27 cellular contexts compared by ENCODE assay signal in genomic region chr6:142830807-142831206, GRCh38.
A peak's percentile ranks its signal among the peaks of the same experiment; 100 is the strongest.
DNase-seq lines count a peak whose midpoint lies in the region; ATAC-seq, FAIRE-seq and TF ChIP-seq lines count a peak whose summit lies in the region.
"Had no signal": no experiment of that assay in that cellular context is flagged by ENCODE, and none has a peak within 500 bp of the region (broad histone marks: within the 10 kb centered on the region; RNA-seq: fewer than 3 reads in every experiment).

No MANE protein-coding gene starts in this region.

- H3K79me1 ChIP-seq in IMR-90 (ENCODE audit: low read depth in 1 of 2, low read length in 2 of 2): peaks cover 10 to 42% of the 10 kb centered on the region in 2 experiments; a peak in 3 of 4 replicates

- RAD21 ChIA-PET in GM12878 (lab: Charles Lee; ENCODE audit: unreplicated experiment): interaction anchor here (0.7 to 7.9 kb wide), 6 partner anchors 9 to 196 kb away, joined by 3 to 41 read pairs (median 4); no protein-coding TSS in a partner anchor

- H4K8ac ChIP-seq in IMR-90 (ENCODE audit: low read depth in 2 of 2, low read length in 2 of 2): no peak overlapping the region

- H3K56ac ChIP-seq in IMR-90 (ENCODE audit: extremely low read depth, insufficient read depth, low read length): no peak overlapping the region

- H3K4me1 ChIP-seq in cardiac muscle cell (ENCODE audit: low read depth) (peaks cover 33% of the 10 kb centered on the region), IMR-90 (ENCODE audit: control insufficient read depth, insufficient read depth, low read length) (peaks cover 5% of the 10 kb centered on the region; the same call in 1 of the 2 replicates), GM12878 (ENCODE audit: control insufficient read depth, insufficient read depth, low read length) (no peaks in the 10 kb centered on the region), osteoblast (ENCODE audit: insufficient read depth, low read length) (peaks cover 25% of the 10 kb centered on the region), right lobe of liver (no peaks in the 10 kb centered on the region), hepatocyte (ENCODE audit: insufficient read depth) (peaks cover 12% of the 10 kb centered on the region)
- H3K4me1 ChIP-seq: adrenal gland, BLaER1, SJCRH30 had no signal

- H3K18ac ChIP-seq in IMR-90 (ENCODE audit: low read depth, low read length): no peak overlapping the region

- WGBS in IMR-90 (ENCODE audit: extremely low coverage in 2 of 2, insufficient read length in 1 of 2), 2 experiments: 96% methylated on average over 5 of the region's 6 CpGs; no CpG with 5 or more reads in 1 of the 2 experiments
- 100% methylated on average over 6 of the region's 6 CpGs for WGBS in GM12878 (ENCODE audit: insufficient coverage, insufficient replicate concordance, low lambda C conversion rate, missing lambda C conversion rate)
- 93% methylated on average over 5 of the region's 6 CpGs for WGBS in right lobe of liver (ENCODE audit: insufficient coverage, low coverage, low lambda C conversion rate, missing lambda C conversion rate)
- 96% methylated on average over 6 of the region's 6 CpGs for WGBS in hepatocyte (ENCODE audit: low lambda C conversion rate, missing lambda C conversion rate)

- no peak for FAIRE-seq in GM12878 (lab: Jason Lieb, UNC)
- FAIRE-seq: GM19239, H1, pancreas had no signal

- no peak overlapping the region; the same call in 1 of the 2 replicates for H3K14ac ChIP-seq in IMR-90 (replicated peaks; ENCODE audit: low read depth, low read length)

- dilution Hi-C loops in IMR-90 (cut with HindIII; ENCODE audit: low sequenced_read_pairs, unreplicated experiment): no loop called here

- H3K4ac ChIP-seq in IMR-90 (ENCODE audit: low read depth, low read length): peak overlapping the region; percentile 45

- no peak overlapping the region for H3K9ac ChIP-seq in IMR-90 (ENCODE audit: low read depth, low read length)
- H3K9ac ChIP-seq in GM12878 (ENCODE audit: control insufficient read depth, insufficient read depth, low read length): no peak overlapping the region
- H3K9ac ChIP-seq: BLaER1 had no signal

- H2AFZ ChIP-seq in IMR-90 (replicated peaks; ENCODE audit: low read length, poor library complexity) (no peak overlapping the region), GM12878 (ENCODE audit: control insufficient read depth, low read depth, low read length) (no peak overlapping the region), osteoblast (ENCODE audit: low read length) (no peak overlapping the region), hepatocyte (no peak overlapping the region)

- POLR2A ChIA-PET in IMR-90 (lab: Charles Lee; ENCODE audit: unreplicated experiment): interaction anchor here (0.6 kb wide), 1 partner anchor 617 kb away, joined by 3 read pairs; no protein-coding TSS in a partner anchor
- POLR2A ChIA-PET in GM12878 (lab: Charles Lee): interaction anchor here (0.6 to 2.8 kb wide), 5 partner anchors 9 to 99 kb away, joined by 4 to 9 read pairs (median 5); no protein-coding TSS in a partner anchor

- TF ChIP-seq CTCF in cardiac muscle cell (IDR thresholded peaks at IDR 0.05; ENCODE audit: low read depth, low read length) (no peak), IMR-90 (conservative IDR thresholded peaks at IDR 0.05; ENCODE audit: low read depth, low read length) (no peak), GM12878 (IDR thresholded peaks at IDR 0.05 in 2 of 3, conservative IDR thresholded peaks at IDR 0.05 in 1 of 3; ENCODE audit: control insufficient read depth in 2 of 3, extremely low read depth in 1 of 3, insufficient read depth in 1 of 3, low read depth in 3 of 3, low read length in 3 of 3) (no peak), osteoblast (IDR thresholded peaks at IDR 0.05; ENCODE audit: extremely low read depth, low read depth, low read length) (no peak), right lobe of liver (IDR thresholded peaks at IDR 0.05) (no peak), hepatocyte (IDR thresholded peaks at IDR 0.05; ENCODE audit: poor library complexity) (no peak)

- peaks cover 8% of the 10 kb centered on the region for H3K9me1 ChIP-seq in IMR-90 (ENCODE audit: insufficient read depth, low read length)

- no peak for TF ChIP-seq RAD21 in IMR-90 (IDR thresholded peaks at IDR 0.05; ENCODE audit: low read length)
- no peak for TF ChIP-seq RAD21 in GM12878 (IDR thresholded peaks at IDR 0.05; ENCODE audit: insufficient read depth, low read depth, low read length)

- SMC1A ChIA-PET in GM12878 (lab: Charles Lee; ENCODE audit: uncharacterized antibody, unreplicated experiment): interaction anchor here (0.7 to 16.8 kb wide), 11 partner anchors 8 to 154 kb away, joined by 3 to 449 read pairs (median 4); no protein-coding TSS in a partner anchor

- H3K4me2 ChIP-seq in IMR-90 (ENCODE audit: low read depth, low read length) (no peak overlapping the region), GM12878 (ENCODE audit: control insufficient read depth, insufficient read depth) (no peak overlapping the region), osteoblast (ENCODE audit: insufficient read depth, low read length) (no peak overlapping the region), hepatocyte (no peak overlapping the region)
- H3K4me2 ChIP-seq: BLaER1 had no signal

- TF ChIP-seq POLR2A in IMR-90 (IDR thresholded peaks at IDR 0.05; ENCODE audit: low read depth, low read length) (no peak), GM12878 (IDR thresholded peaks at IDR 0.05; ENCODE audit: low read depth, low read length) (no peak), right lobe of liver (IDR thresholded peaks at IDR 0.05) (no peak)

- H3K27me3 ChIP-seq in cardiac muscle cell: no peaks in the 10 kb centered on the region
- H3K27me3 ChIP-seq in IMR-90 (ENCODE audit: control insufficient read depth, insufficient read depth, low read length): no peaks in the 10 kb centered on the region
- no peaks in the 10 kb centered on the region for H3K27me3 ChIP-seq in GM12878 (replicated peaks in 1 of 2; ENCODE audit: control insufficient read depth in 2 of 2, insufficient read depth in 2 of 2, low read length in 1 of 2)
- H3K27me3 ChIP-seq in osteoblast (ENCODE audit: insufficient read depth, low read length): no peaks in the 10 kb centered on the region
- H3K27me3 ChIP-seq in right lobe of liver: no peaks in the 10 kb centered on the region
- H3K27me3 ChIP-seq in hepatocyte: no peaks in the 10 kb centered on the region
- H3K27me3 ChIP-seq: adrenal gland, BLaER1, body of pancreas, heart right ventricle, pancreas, SJCRH30, upper lobe of left lung had no signal

- peak overlapping the region; percentile 47; the same call in 1 of the 2 replicates for H4K91ac ChIP-seq in IMR-90 (ENCODE audit: insufficient read depth, low read depth, low read length)

- H2BK120ac ChIP-seq in IMR-90 (ENCODE audit: low read depth, low read length): no peak overlapping the region

- no peak overlapping the region for H2AK9ac ChIP-seq in IMR-90 (replicated peaks; ENCODE audit: low read depth, low read length, poor library complexity)

- in situ Hi-C loops in IMR-90 (cut with MboI; ENCODE audit: low sequenced_read_pairs) (loop anchor here (5.0 kb wide), 1 partner anchor 51 kb away; no protein-coding TSS in a partner anchor), GM12878 (cut with MboI) (no loop called here)

- H3K27ac ChIP-seq in cardiac muscle cell (peak overlapping the region; percentile 59), IMR-90 (ENCODE audit: insufficient read depth, low read length) (no peak overlapping the region), GM12878 (ENCODE audit: control insufficient read depth, insufficient read depth) (no peak overlapping the region), osteoblast (ENCODE audit: low read depth, low read length) (peak overlapping the region; percentile 33), right lobe of liver (no peak overlapping the region), hepatocyte (no peak overlapping the region)
- H3K27ac ChIP-seq: adrenal gland, BLaER1, body of pancreas, heart right ventricle, lower lobe of right lung, pancreas, SJCRH30, upper lobe of left lung had no signal

- no peaks in the 10 kb centered on the region for H3K9me3 ChIP-seq in cardiac muscle cell (ENCODE audit: low read depth)
- no peaks in the 10 kb centered on the region for H3K9me3 ChIP-seq in IMR-90 (ENCODE audit: control insufficient read depth, insufficient read depth, low read length)
- H3K9me3 ChIP-seq in GM12878 (replicated peaks; ENCODE audit: control insufficient read depth, insufficient read depth, low read length): no peaks in the 10 kb centered on the region
- H3K9me3 ChIP-seq in osteoblast (ENCODE audit: low read depth, low read length): no peaks in the 10 kb centered on the region
- no peaks in the 10 kb centered on the region for H3K9me3 ChIP-seq in right lobe of liver
- H3K9me3 ChIP-seq in hepatocyte (ENCODE audit: low read depth): no peaks in the 10 kb centered on the region
- H3K9me3 ChIP-seq: adrenal gland, BLaER1, body of pancreas, heart right ventricle, lower lobe of right lung, pancreas, SJCRH30, upper lobe of left lung had no signal

- no peak overlapping the region for H4K5ac ChIP-seq in IMR-90 (ENCODE audit: low read depth, low read length)

- peak in 1 of 2 donors; percentile 52 for DNase-seq in cardiac muscle cell (ENCODE audit: low read depth in 1 of 2, low spot score in 1 of 2)
- no peak for DNase-seq in Right ventricle myocardium superior
- DNase-seq in IMR-90: no peak
- DNase-seq in GM12878 (ENCODE audit: low read depth, low spot score): no peak
- DNase-seq in osteoblast (ENCODE audit: insufficient read length, low spot score, missing footprints): no peak
- no peak for DNase-seq in HuH-7 (ENCODE audit: low spot score)
- DNase-seq in right lobe of liver: no peak
- no peak for DNase-seq in hepatocyte (ENCODE audit: low spot score)
- DNase-seq: activated CD4-positive, alpha-beta memory T cell treated with anti-CD3 and anti-CD28 coated beads, Interleukin-2, amount 10 ng/mL, durations not matched to agents 7 days and 5 days; activated effector memory CD4-positive, alpha-beta T cell treated with anti-CD3 and anti-CD28 coated beads, Interleukin-2, amount 50 U/mL, for 16 hours; adrenal gland; body of pancreas; cerebellar nuclear complex; foreskin melanocyte; heart right ventricle; kidney glomerular epithelial cell; lower lobe of right lung; NCI-H1048; NCI-H1694; pancreas; SJCRH30; T-helper 1 cell had no signal

- H3K9me2 ChIP-seq in hepatocyte (replicated peaks; ENCODE audit: insufficient read depth): no peaks in the 10 kb centered on the region

- H2BK20ac ChIP-seq in IMR-90 (ENCODE audit: low read depth, low read length): no peak overlapping the region

- no peaks in the 10 kb centered on the region for H4K20me1 ChIP-seq in IMR-90 (ENCODE audit: insufficient read depth, low read length)
- no peaks in the 10 kb centered on the region for H4K20me1 ChIP-seq in GM12878 (ENCODE audit: control insufficient read depth, insufficient read depth)
- H4K20me1 ChIP-seq in osteoblast (ENCODE audit: insufficient read depth, low read length): no peaks in the 10 kb centered on the region
- H4K20me1 ChIP-seq in hepatocyte (ENCODE audit: insufficient read depth, poor library complexity, severe bottlenecking): no peaks in the 10 kb centered on the region

- TF ChIP-seq EP300 in GM12878 (IDR thresholded peaks at IDR 0.05; ENCODE audit: borderline replicate concordance in 1 of 2, control insufficient read depth in 1 of 2, low read depth in 2 of 2, low read length in 2 of 2): no peak

- peak overlapping the region; percentile 44 for H2AK5ac ChIP-seq in IMR-90 (ENCODE audit: low read depth, low read length)

- ATAC-seq in Right ventricle myocardium superior (ENCODE audit: poor library complexity) (no peak), IMR-90 (ENCODE audit: low read depth) (no peak), GM12878 (no peak), right lobe of liver (no peak)
- ATAC-seq: body of pancreas; lower lobe of right lung; pancreas; stimulated activated effector memory CD8-positive, alpha-beta T cell treated with anti-CD3 and anti-CD28 coated beads, Interleukin-12 subunit alpha, Interleukin-12 subunit beta, amount 100 ng/mL, for 72 hours had no signal

- BruUV-seq in IMR-90 (replicated peaks; lab: Mats Ljungman, UMichigan): no TSS peak
- BruUV-seq in GM12878 (replicated peaks; lab: Mats Ljungman, UMichigan): no TSS peak

- H3K79me2 ChIP-seq in GM12878 (ENCODE audit: control insufficient read depth, insufficient read depth, low read length): peaks cover 7% of the 10 kb centered on the region
- peaks cover 41% of the 10 kb centered on the region for H3K79me2 ChIP-seq in osteoblast (ENCODE audit: insufficient read depth, low read length)
- H3K79me2 ChIP-seq in hepatocyte: no peaks in the 10 kb centered on the region

- 0 out of 3 replicates have a peak overlapping the region, but pooled peaks have one; percentile 7 for H2BK15ac ChIP-seq in IMR-90 (ENCODE audit: low read depth, low read length)

- no peak overlapping the region for H2BK5ac ChIP-seq in IMR-90 (ENCODE audit: low read depth, low read length, poor library complexity, severe bottlenecking)

- CTCF ChIA-PET in IMR-90 (lab: Yijun Ruan, JAX) (interaction anchor here (1.7 kb wide), 1 partner anchor 8 kb away, joined by 5 read pairs; no protein-coding TSS in a partner anchor), GM12878 (lab: Yijun Ruan, JAX) (interaction anchor here (1.4 to 7.9 kb wide), 4 partner anchors 7 to 84 kb away, joined by 3 to 108 read pairs (median 6); no protein-coding TSS in a partner anchor)

- no peaks in the 10 kb centered on the region for H3K36me3 ChIP-seq in cardiac muscle cell
- H3K36me3 ChIP-seq in IMR-90 (ENCODE audit: control insufficient read depth, insufficient read depth, low read length): no peaks in the 10 kb centered on the region
- H3K36me3 ChIP-seq in GM12878 (ENCODE audit: control insufficient read depth in 2 of 2, insufficient read depth in 2 of 2, low read length in 1 of 2): peaks cover 0 to 7% of the 10 kb centered on the region in 2 experiments; a peak in 3 of 4 replicates
- H3K36me3 ChIP-seq in osteoblast (ENCODE audit: insufficient read depth, low read length): no peaks in the 10 kb centered on the region
- no peaks in the 10 kb centered on the region for H3K36me3 ChIP-seq in right lobe of liver
- H3K36me3 ChIP-seq in hepatocyte (replicated peaks; ENCODE audit: insufficient read depth, low read depth): no peaks in the 10 kb centered on the region
- H3K36me3 ChIP-seq: adrenal gland, lower lobe of right lung, pancreas, SJCRH30, upper lobe of left lung had no signal

- H3K23ac ChIP-seq in IMR-90 (ENCODE audit: low read depth, low read length): no peak overlapping the region

- intact Hi-C loops in Right ventricle myocardium superior (cut with DNase I) (no loop called here), IMR-90 (cut with micrococcal nuclease) (loop anchor here (5.0 kb wide), 1 partner anchor 111 kb away; no protein-coding TSS in a partner anchor), GM12878 (cut with micrococcal nuclease; ENCODE audit: unreplicated experiment) (no loop called here), right lobe of liver (cut with DNase I) (no loop called here)

- H3K4me3 ChIP-seq in cardiac muscle cell: no peak overlapping the region
- no peak overlapping the region for H3K4me3 ChIP-seq in IMR-90 (ENCODE audit: insufficient read depth, low read depth, low read length)
- no peak overlapping the region for H3K4me3 ChIP-seq in GM12878
- H3K4me3 ChIP-seq in osteoblast (ENCODE audit: insufficient read depth, low read length): no peak overlapping the region
- no peak overlapping the region for H3K4me3 ChIP-seq in right lobe of liver
- H3K4me3 ChIP-seq in hepatocyte: no peak overlapping the region
- H3K4me3 ChIP-seq: adrenal gland, BLaER1, body of pancreas, heart right ventricle, lower lobe of right lung, pancreas, SJCRH30, upper lobe of left lung had no signal

Comparison
In these comparisons a context has a peak if more than half of its experiments do, and no peak if none do; other contexts are left out.
1. H3K27ac ChIP-seq: peak in cardiac muscle cell (single experiment) and osteoblast (single experiment); none in IMR-90 (single experiment), GM12878 (single experiment), right lobe of liver (0 of 3) and hepatocyte (single experiment).